8 cellular contexts compared by ENCODE assay signal in the genomic region with DNA sequence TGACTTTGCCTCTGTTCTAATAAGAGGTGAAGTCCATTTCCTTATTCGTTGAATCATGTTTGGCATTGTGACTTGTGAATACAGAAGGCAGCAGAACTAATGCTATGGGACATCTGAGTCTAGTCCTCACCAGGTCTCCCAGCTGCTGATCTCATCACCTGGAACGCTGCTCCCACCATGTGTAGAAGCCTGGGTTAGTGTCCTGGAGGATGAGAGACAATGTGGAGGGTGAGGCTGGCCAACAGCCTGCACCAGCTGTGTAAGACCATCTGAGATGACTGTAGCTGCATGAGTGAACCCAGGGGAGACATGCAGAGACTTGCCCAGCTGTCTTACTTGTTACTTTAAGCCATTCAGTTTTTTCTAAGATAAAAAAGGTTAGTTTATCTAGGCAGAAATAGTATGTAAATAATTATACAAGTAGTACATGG.
DNase-seq lines count a peak whose midpoint lies in the region; ATAC-seq and TF ChIP-seq lines count a peak whose summit lies in the region.

No MANE protein-coding gene starts in this region.

- TF ChIP-seq POLR2A in GM10847 (IDR thresholded peaks at IDR 0.05; ENCODE audit: extremely low read depth, insufficient read length): peak; percentile 25

- DNase-seq in NCI-H2171 (lab: John Stamatoyannopoulos, UW): peak; percentile 35
- DNase-seq in kidney tubule cell (ENCODE audit: low spot score): peak; percentile 48
- no peak for DNase-seq in stimulated activated naive CD8-positive, alpha-beta T cell treated with anti-CD3 and anti-CD28 coated beads, Interleukin-15, Interleukin-2, amounts not matched to agents 100 U/mL and 50 U/mL, for 24 hours
- DNase-seq in T-helper 9 cell: no peak
- DNase-seq in D341Med (ENCODE audit: low spot score): no peak
- DNase-seq in KBM-7: no peak

- peak; percentile 41 for ATAC-seq in GM21515 (IDR thresholded peaks at IDR 0.05; ENCODE audit: unreplicated experiment)
- ATAC-seq in stimulated activated naive CD8-positive, alpha-beta T cell treated with anti-CD3 and anti-CD28 coated beads, Interleukin-15, Interleukin-2, amounts not matched to agents 100 U/mL and 50 U/mL, for 24 hours: no peak

- in situ Hi-C loops in KBM-7 (cut with MboI; ENCODE audit: low pct_unique_long_range_greater_than_20kb, low sequenced_read_pairs): loop anchor here (25.0 kb wide), 1 partner anchor 284 kb away; no protein-coding TSS in a partner anchor

Comparison
In these comparisons a context has a peak if more than half of its experiments do, and no peak if none do; other contexts are left out.
1. DNase-seq: peak in NCI-H2171 (single experiment) and kidney tubule cell (single experiment); none in stimulated activated naive CD8-positive, alpha-beta T cell treated with anti-CD3 and anti-CD28 coated beads, Interleukin-15, Interleukin-2, amounts not matched to agents 100 U/mL and 50 U/mL, for 24 hours (single experiment), T-helper 9 cell (single experiment), D341Med (single experiment) and KBM-7 (single experiment).